In the genomic region with DNA sequence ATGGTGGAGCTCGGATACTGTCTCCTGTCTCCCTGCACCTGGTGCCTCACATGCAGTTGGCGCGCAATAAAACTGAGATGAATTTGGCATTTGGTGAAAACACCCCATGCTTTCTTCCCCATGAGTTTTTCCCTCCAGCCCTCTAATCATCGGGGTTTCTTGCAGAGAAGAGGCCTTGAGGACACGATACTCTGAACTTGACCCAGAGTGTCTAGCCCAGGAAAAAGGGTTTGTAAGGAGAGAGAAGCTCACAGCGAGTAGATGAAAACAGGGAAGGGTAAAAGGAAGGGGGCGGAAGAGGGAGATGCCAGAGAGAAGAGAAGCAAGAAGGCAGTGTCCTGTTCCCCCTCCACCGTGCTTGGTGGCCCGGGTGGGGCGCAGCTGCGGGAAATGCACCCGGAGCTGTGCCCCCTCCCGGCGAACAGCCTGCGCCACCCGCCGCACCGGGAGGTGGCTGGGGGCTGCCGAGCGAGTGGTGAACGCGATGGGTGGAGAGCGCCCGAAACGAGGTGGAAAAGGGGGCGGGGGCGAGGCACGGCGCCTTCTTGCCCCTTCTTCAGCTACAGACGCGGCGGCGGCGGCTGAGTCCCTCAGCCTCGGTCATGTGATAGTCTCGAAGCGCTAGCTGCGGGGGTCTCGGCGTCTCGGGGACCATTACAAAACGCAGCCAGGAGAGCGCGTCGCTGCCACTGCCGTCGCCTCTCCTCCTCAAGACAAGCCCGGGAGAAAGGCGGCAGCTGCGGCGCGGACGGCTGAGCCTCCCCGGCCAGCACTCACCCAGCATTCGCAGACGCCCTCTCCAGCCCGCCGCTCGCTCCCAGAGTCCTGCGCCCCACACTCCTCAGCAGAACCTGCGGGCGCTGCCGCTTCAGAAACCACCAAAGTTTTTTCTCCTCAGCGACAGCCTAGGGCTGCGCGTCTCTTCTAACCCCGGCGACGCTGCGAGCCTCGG, we compare ENCODE assay signal across 11 cellular contexts. TPM values are rescaled to one million over a fixed set of nuclear protein-coding genes. Genes with fewer than 3 reads are reported as not detected.
DNase-seq lines count a peak whose midpoint lies in the region; ATAC-seq and TF ChIP-seq lines count a peak whose summit lies in the region.
"Had no signal": no experiment of that assay in that cellular context is flagged by ENCODE, and none has a peak within 500 bp of the region (broad histone marks: within the 10 kb centered on the region; RNA-seq: fewer than 3 reads in every experiment).

No MANE protein-coding gene starts in this region.

- peaks cover 62 to 88% of the 10 kb centered on the region in 2 donors for H3K27me3 ChIP-seq in right atrium auricular region

- no peaks in the 10 kb centered on the region for H3K36me3 ChIP-seq in right atrium auricular region

- no peak for TF ChIP-seq CTCF in right atrium auricular region (IDR thresholded peaks at IDR 0.05)
- TF ChIP-seq CTCF in type B pancreatic cell (conservative IDR thresholded peaks at IDR 0.05), result no peak

- no peak overlapping the region for H3K27ac ChIP-seq in right atrium auricular region

- H3K4me3 ChIP-seq in right atrium auricular region, result peak overlapping the region in 1 of 2 donors; percentile 26
- H3K4me3 ChIP-seq: K562 had no signal

- H3K9me3 ChIP-seq in right atrium auricular region, result no peaks in the 10 kb centered on the region
- H3K9me3 ChIP-seq in T-helper 17 cell (ENCODE audit: control insufficient read depth, low read length, poor library complexity, severe bottlenecking), result no peaks in the 10 kb centered on the region

- H3K4me1 ChIP-seq in right atrium auricular region, result peaks cover 0 to 66% of the 10 kb centered on the region in 2 donors

- peaks cover 9% of the 10 kb centered on the region for H3K36me3 Mint-ChIP-seq in T-helper 17 cell (ENCODE audit: low read depth)
- H3K36me3 Mint-ChIP-seq in type B pancreatic cell, result no peaks in the 10 kb centered on the region

- H3K27ac Mint-ChIP-seq in T-helper 17 cell, result no peak overlapping the region
- H3K27ac Mint-ChIP-seq in type B pancreatic cell, result no peak overlapping the region
- H3K27ac Mint-ChIP-seq: immature natural killer cell had no signal

- DNase-seq in right atrium auricular region (ENCODE audit: low spot score) (peak; percentile 52), cardiac septum (ENCODE audit: low spot score) (no peak), T-helper 17 cell (no peak), left lobe of liver (ENCODE audit: low spot score) (no peak), type B pancreatic cell (ENCODE audit: extremely low spot score, unreplicated experiment) (no peak), NCI-H2107 (lab: John Stamatoyannopoulos, UW) (no peak)
- DNase-seq: immature natural killer cell; stimulated activated CD4-positive, alpha-beta T cell treated with anti-CD3 and anti-CD28 coated beads, Interleukin-4, amount 100 ng/mL, for 24 hours had no signal

- intact Hi-C loops in cardiac septum (cut with DNase I), result no loop called here

- H3K9me3 Mint-ChIP-seq in type B pancreatic cell, result no peaks in the 10 kb centered on the region

- peaks cover 33% of the 10 kb centered on the region for H3K4me1 Mint-ChIP-seq in T-helper 17 cell
- H3K4me1 Mint-ChIP-seq in type B pancreatic cell (ENCODE audit: unreplicated experiment), result peaks cover 18% of the 10 kb centered on the region

- H3K4me3 Mint-ChIP-seq in T-helper 17 cell (peak overlapping the region; percentile 67), type B pancreatic cell (peak overlapping the region; percentile 83)

- ATAC-seq in T-helper 17 cell (no peak), left lobe of liver (peak; percentile 14), HG02870 (IDR thresholded peaks at IDR 0.05; ENCODE audit: unreplicated experiment) (no peak), GM19328 (IDR thresholded peaks at IDR 0.05; ENCODE audit: unreplicated experiment) (no peak)
- ATAC-seq: K562 had no signal

- peaks cover 84% of the 10 kb centered on the region for H3K27me3 Mint-ChIP-seq in T-helper 17 cell
- H3K27me3 Mint-ChIP-seq in type B pancreatic cell, result peaks cover 94% of the 10 kb centered on the region

RNA-seq across cellular contexts. Expression of gene FOXB2, which starts 1.1 kb away (rescaled TPM):
- total RNA-seq in right atrium auricular region (not detected), cardiac septum (0.19 TPM), T-helper 17 cell (not detected), left lobe of liver (not detected), type B pancreatic cell (ENCODE audit: low replicate concordance) (0.24 TPM in 1 of 2 replicates, not detected in the other)
- total RNA-seq: K562 had no signal
